In the genomic region with DNA sequence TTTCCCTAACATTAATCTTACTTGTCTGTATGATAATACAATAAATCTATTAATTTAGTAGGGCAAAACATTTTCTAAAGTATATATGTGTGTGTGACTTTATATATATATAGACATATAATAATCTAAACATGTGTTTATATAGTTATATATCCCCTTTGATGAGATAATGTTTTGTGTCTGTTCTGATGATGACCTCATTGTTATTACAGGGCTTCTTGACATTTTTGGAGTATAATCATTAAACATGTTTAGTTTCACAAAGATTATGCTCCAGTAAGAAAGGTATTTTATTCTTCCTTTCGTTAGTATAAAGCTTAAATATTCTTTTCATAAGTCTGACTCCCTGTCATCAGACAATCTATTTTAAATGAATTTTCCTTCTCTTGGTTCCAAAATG, we compare ENCODE assay signal across 31 cellular contexts.
"Had no signal": no experiment of that assay in that cellular context is flagged by ENCODE, and none has a peak within 500 bp of the region (broad histone marks: within the 10 kb centered on the region; RNA-seq: fewer than 3 reads in every experiment).

No MANE protein-coding gene starts in this region.

- DNase-seq: activated CD4-positive, alpha-beta T cell treated with anti-CD3 and anti-CD28 coated beads, Interleukin-2, amount 10 ng/mL, durations not matched to agents 24 days and 14 days; activated CD4-positive, alpha-beta T cell treated with anti-CD3 and anti-CD28 coated beads, Interleukin-2, amount 50 U/mL, for 48 hours; activated CD8-positive, alpha-beta T cell treated with anti-CD3 and anti-CD28 coated beads, Interleukin-2, amount 10 ng/mL, durations not matched to agents 7 days and 5 days; activated gamma-delta T cell; activated naive CD4-positive, alpha-beta T cell treated with Interleukin-2 at 50 U/mL for 16 hours; activated naive CD8-positive, alpha-beta T cell treated with anti-CD3 and anti-CD28 coated beads, Interleukin-2, amount 10 ng/mL, durations not matched to agents 7 days and 5 days; activated T-cell treated with anti-CD3 and anti-CD28 coated beads, Interleukin-2, amount 50 U/mL, for 24 hours; amygdala; Karpas-422; KBM-7; NCI-H1105; NCI-H1417 treated with DMSO at 0.1 percent for 48 hours; NCI-H187 treated with DMSO at 0.1 percent for 48 hours; NCI-H2081 treated with DMSO at 0.1 percent for 48 hours; NCI-H226; NCI-H526; NCI-H748 treated with DMSO at 0.1 percent for 48 hours; NK-92 treated with Interleukin-12 subunit alpha and Interleukin-12 subunit beta, amount 100 ng/mL, for 24 hours; PC-3; Peyer's patch; RPMI8226; SHP77 treated with DMSO at 0.1 percent for 48 hours; SK-N-SH had no signal

- H3K4me1 Mint-ChIP-seq: activated CD4-positive, alpha-beta T cell treated with anti-CD3 and anti-CD28 coated beads, Interleukin-2, amount 10 ng/mL, durations not matched to agents 24 days and 14 days; activated naive CD4-positive, alpha-beta T cell treated with anti-CD3 and anti-CD28 coated beads, Interleukin-2, amount 50 U/mL, for 24 hours; activated naive CD8-positive, alpha-beta T cell treated with anti-CD3 and anti-CD28 coated beads, Interleukin-2, amount 10 ng/mL, durations not matched to agents 7 days and 5 days had no signal

- H3K27ac Mint-ChIP-seq: activated CD4-positive, alpha-beta T cell treated with anti-CD3 and anti-CD28 coated beads, Interleukin-2, amount 10 ng/mL, durations not matched to agents 24 days and 14 days; activated CD8-positive, alpha-beta T cell treated with anti-CD3 and anti-CD28 coated beads, Interleukin-2, amount 10 ng/mL, durations not matched to agents 7 days and 5 days; activated naive CD4-positive, alpha-beta T cell treated with anti-CD3 and anti-CD28 coated beads, Interleukin-2, amount 50 U/mL, for 24 hours; activated naive CD8-positive, alpha-beta T cell treated with anti-CD3 and anti-CD28 coated beads, Interleukin-2, amount 10 ng/mL, durations not matched to agents 7 days and 5 days; activated T-cell treated with anti-CD3 and anti-CD28 coated beads, Interleukin-2, amount 50 U/mL, for 24 hours; activated T-helper 2 cell treated with anti-CD3 and anti-CD28 coated beads, Interferon-gamma antibody, Interleukin-2, Interleukin-4, amounts not matched to agents 10 μg/mL and 5 μg/mL and 100 μg/mL, durations not matched to agents 14 hours and 24 hours and 36 hours; T-helper 1 cell treated with Interleukin-12 subunit alpha and Interleukin-12 subunit beta and Interleukin-4 antibody, amounts not matched to agents 30 μg/mL and 1 μg/mL, for 36 hours; T-helper 2 cell treated with Interferon-gamma antibody and Interleukin-4, amounts not matched to agents 5 μg/mL and 100 μg/mL, for 36 hours had no signal

- H3K27ac ChIP-seq: ascending aorta, cardiac muscle cell, Peyer's patch, SJSA1 had no signal

- H3K9me3 Mint-ChIP-seq: activated CD4-positive, alpha-beta T cell treated with anti-CD3 and anti-CD28 coated beads, Interleukin-2, amount 10 ng/mL, durations not matched to agents 24 days and 14 days; activated naive CD4-positive, alpha-beta T cell treated with anti-CD3 and anti-CD28 coated beads, Interleukin-2, amount 50 U/mL, for 24 hours; activated naive CD8-positive, alpha-beta T cell treated with anti-CD3 and anti-CD28 coated beads, Interleukin-2, amount 10 ng/mL, durations not matched to agents 7 days and 5 days; activated T-cell treated with anti-CD3 and anti-CD28 coated beads, Interleukin-2, amount 50 U/mL, for 24 hours; activated T-helper 2 cell treated with anti-CD3 and anti-CD28 coated beads, Interferon-gamma antibody, Interleukin-2, Interleukin-4, amounts not matched to agents 10 μg/mL and 5 μg/mL and 100 μg/mL, durations not matched to agents 14 hours and 24 hours and 36 hours; T-helper 1 cell treated with Interleukin-12 subunit alpha and Interleukin-12 subunit beta and Interleukin-4 antibody, amounts not matched to agents 30 μg/mL and 1 μg/mL, for 36 hours; T-helper 2 cell treated with Interferon-gamma antibody and Interleukin-4, amounts not matched to agents 5 μg/mL and 100 μg/mL, for 36 hours had no signal

- H3K36me3 ChIP-seq: ascending aorta, cardiac muscle cell, Peyer's patch, SJSA1 had no signal

- H3K4me1 ChIP-seq: ascending aorta, Peyer's patch, SJSA1 had no signal

- FAIRE-seq: TTC549 had no signal

- H3K36me3 Mint-ChIP-seq: activated naive CD4-positive, alpha-beta T cell treated with anti-CD3 and anti-CD28 coated beads, Interleukin-2, amount 50 U/mL, for 24 hours; activated naive CD8-positive, alpha-beta T cell treated with anti-CD3 and anti-CD28 coated beads, Interleukin-2, amount 10 ng/mL, durations not matched to agents 7 days and 5 days had no signal

- H3K4me3 Mint-ChIP-seq: activated CD4-positive, alpha-beta T cell treated with anti-CD3 and anti-CD28 coated beads, Interleukin-2, amount 10 ng/mL, durations not matched to agents 24 days and 14 days; activated CD8-positive, alpha-beta T cell treated with anti-CD3 and anti-CD28 coated beads, Interleukin-2, amount 10 ng/mL, durations not matched to agents 7 days and 5 days; activated naive CD4-positive, alpha-beta T cell treated with anti-CD3 and anti-CD28 coated beads, Interleukin-2, amount 50 U/mL, for 24 hours; activated naive CD8-positive, alpha-beta T cell treated with anti-CD3 and anti-CD28 coated beads, Interleukin-2, amount 10 ng/mL, durations not matched to agents 7 days and 5 days; activated T-cell treated with anti-CD3 and anti-CD28 coated beads, Interleukin-2, amount 50 U/mL, for 24 hours; T-helper 1 cell treated with Interleukin-12 subunit alpha and Interleukin-12 subunit beta and Interleukin-4 antibody, amounts not matched to agents 30 μg/mL and 1 μg/mL, for 36 hours; T-helper 2 cell treated with Interferon-gamma antibody and Interleukin-4, amounts not matched to agents 5 μg/mL and 100 μg/mL, for 36 hours had no signal

- H3K9me3 ChIP-seq: ascending aorta, Peyer's patch, SJSA1, SK-N-SH had no signal

- ATAC-seq: activated CD8-positive, alpha-beta T cell treated with anti-CD3 and anti-CD28 coated beads, Interleukin-2, amount 10 ng/mL, durations not matched to agents 7 days and 5 days; PC-3 had no signal

- H3K4me3 ChIP-seq: ascending aorta, cardiac muscle cell, Peyer's patch, SJSA1 had no signal

- H3K27me3 ChIP-seq: ascending aorta, cardiac muscle cell, Peyer's patch, SJSA1 had no signal
